Comparison of ENCODE assay signal across 12 cellular contexts in the genomic region with DNA sequence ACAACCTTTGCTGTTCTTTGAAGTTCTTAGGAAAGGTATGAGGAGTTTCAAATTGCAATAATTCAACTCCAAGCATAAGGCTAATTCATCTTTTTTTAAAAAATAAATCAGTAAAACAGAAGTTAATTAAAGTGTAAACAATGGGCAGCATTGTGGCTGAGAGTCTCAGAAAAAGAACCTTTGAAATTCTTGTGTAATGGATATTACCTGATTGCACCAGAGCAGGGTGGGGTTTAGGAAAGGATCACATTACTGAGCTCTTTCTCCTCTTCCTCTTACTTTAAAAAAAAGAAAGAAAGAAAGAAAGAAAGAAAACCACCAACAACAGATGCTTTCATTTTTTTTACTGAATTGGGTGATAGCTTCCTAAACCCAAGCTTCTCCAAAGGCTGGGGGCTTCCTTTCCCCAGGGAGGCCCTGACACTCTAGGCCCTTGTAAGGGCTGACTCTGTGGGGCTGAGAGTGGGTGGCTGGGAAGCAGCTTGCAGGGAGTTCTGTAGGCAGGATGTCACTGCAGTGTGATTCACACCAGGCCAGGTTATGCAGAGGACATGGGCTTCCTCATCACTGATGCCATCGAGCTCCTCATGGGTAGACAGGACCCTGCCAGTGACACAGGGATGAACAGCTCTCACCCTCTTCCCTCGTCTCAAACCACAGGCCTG.
A peak's percentile ranks its signal among the peaks of the same experiment; 100 is the strongest.
DNase-seq lines count a peak whose midpoint lies in the region; ATAC-seq, FAIRE-seq and TF ChIP-seq lines count a peak whose summit lies in the region.
"Had no signal": no experiment of that assay in that cellular context is flagged by ENCODE, and none has a peak within 500 bp of the region (broad histone marks: within the 10 kb centered on the region; RNA-seq: fewer than 3 reads in every experiment).

No MANE protein-coding gene starts in this region.

- H3K27me3 ChIP-seq in smooth muscle cell (ENCODE audit: low read depth) (no peaks in the 10 kb centered on the region), gastrocnemius medialis (no peaks in the 10 kb centered on the region)
- no peaks in the 10 kb centered on the region for H3K27me3 ChIP-seq in CD8-positive, alpha-beta memory T cell (ENCODE audit: insufficient read depth, low read length, poor library complexity, severe bottlenecking)

- no peaks in the 10 kb centered on the region for H3F3A ChIP-seq in smooth muscle cell (ENCODE audit: low read depth)

- H3K9ac ChIP-seq in smooth muscle cell (ENCODE audit: low read depth), result no peak overlapping the region

- no peaks in the 10 kb centered on the region for H3K36me3 Mint-ChIP-seq in CD8-positive, alpha-beta memory T cell

- POLR2A ChIA-PET in CD8-positive, alpha-beta memory T cell (lab: Charles Lee), result interaction anchor here (0.7 kb wide), 1 partner anchor 162 kb away, joined by 3 read pairs; no protein-coding TSS in a partner anchor

- peak; percentile 83 for FAIRE-seq in endometrium (lab: Jason Lieb, UNC)

- TF ChIP-seq CTCF in smooth muscle cell (IDR thresholded peaks at IDR 0.05; ENCODE audit: borderline replicate concordance, insufficient read depth, poor library complexity, severe bottlenecking) (no peak), gastrocnemius medialis (IDR thresholded peaks at IDR 0.05 in 4 of 5, conservative IDR thresholded peaks at IDR 0.05 in 1 of 5) (no peak)

- in situ Hi-C loops in KBM-7 (cut with MboI; ENCODE audit: low pct_unique_long_range_greater_than_20kb, low sequenced_read_pairs), result no loop called here
- in situ Hi-C loops in gastrocnemius medialis (cut with MboI; ENCODE audit: low sequenced_read_pairs in 4 of 4), result no loop called here

- no peak overlapping the region for H3K4me3 Mint-ChIP-seq in CD8-positive, alpha-beta memory T cell

- no peak for TF ChIP-seq POLR2A in gastrocnemius medialis (IDR thresholded peaks at IDR 0.05)

- ATAC-seq in gastrocnemius medialis, result no peak
- ATAC-seq: PC-3 had no signal

- H3K79me2 ChIP-seq in smooth muscle cell (ENCODE audit: low read depth), result no peaks in the 10 kb centered on the region

- H3K4me2 ChIP-seq in smooth muscle cell, result peak overlapping the region; percentile 7

- no peaks in the 10 kb centered on the region for H3K9me3 ChIP-seq in smooth muscle cell (replicated peaks; ENCODE audit: low read depth)
- no peaks in the 10 kb centered on the region for H3K9me3 ChIP-seq in gastrocnemius medialis
- H3K9me3 ChIP-seq in CD8-positive, alpha-beta memory T cell (ENCODE audit: low read length), result no peaks in the 10 kb centered on the region
- H3K9me3 ChIP-seq: lower lobe of right lung had no signal

- H3K27ac ChIP-seq in smooth muscle cell (ENCODE audit: low read depth) (peak overlapping the region; percentile 44), gastrocnemius medialis (no peak overlapping the region)
- H3K27ac ChIP-seq in CD8-positive, alpha-beta memory T cell (ENCODE audit: low read depth, low read length), result no peak overlapping the region
- H3K27ac ChIP-seq: lower lobe of right lung had no signal

- CTCF ChIA-PET in CD8-positive, alpha-beta memory T cell (lab: Charles Lee), result no interaction called here

- H3K4me1 Mint-ChIP-seq in CD8-positive, alpha-beta memory T cell, result peaks cover 14 to 32% (median 19%) of the 10 kb centered on the region in 3 donors

- intact Hi-C loops in gastrocnemius medialis (cut with DNase I; ENCODE audit: low total_unique reads), result no loop called here

- no peaks in the 10 kb centered on the region for H4K20me1 ChIP-seq in smooth muscle cell (ENCODE audit: low read depth)

- WGBS in smooth muscle cell (ENCODE audit: low lambda C conversion rate), result 13% methylated on average over 2 of the region's 2 CpGs

- H3K27me3 Mint-ChIP-seq in CD8-positive, alpha-beta memory T cell, result peaks cover 0 to 1% of the 10 kb centered on the region in 2 donors

- no peaks in the 10 kb centered on the region for H3K9me3 Mint-ChIP-seq in CD8-positive, alpha-beta memory T cell

- H3K27ac Mint-ChIP-seq in CD8-positive, alpha-beta memory T cell, result peak overlapping the region in 1 of 8 donors; percentile 13

- H3K4me3 ChIP-seq in smooth muscle cell (no peak overlapping the region), gastrocnemius medialis (no peak overlapping the region)
- H3K4me3 ChIP-seq in CD8-positive, alpha-beta memory T cell (ENCODE audit: low read length), result no peak overlapping the region
- H3K4me3 ChIP-seq: lower lobe of right lung had no signal

- H3K36me3 ChIP-seq in smooth muscle cell (ENCODE audit: low read depth), result no peaks in the 10 kb centered on the region
- H3K36me3 ChIP-seq in gastrocnemius medialis, result no peaks in the 10 kb centered on the region
- no peaks in the 10 kb centered on the region for H3K36me3 ChIP-seq in CD8-positive, alpha-beta memory T cell (ENCODE audit: insufficient read depth, low read length)
- H3K36me3 ChIP-seq: lower lobe of right lung had no signal

- peak; percentile 19 for DNase-seq in activated CD4-positive, alpha-beta T cell treated with anti-CD3 and anti-CD28 coated beads for 48 hours
- no peak for DNase-seq in activated CD4-positive, alpha-beta T cell treated with anti-CD3 and anti-CD28 coated beads for 1 hour
- DNase-seq in KBM-7, result peak; percentile 13
- no peak for DNase-seq in smooth muscle cell (lab: John Stamatoyannopoulos, UW; ENCODE audit: unreplicated experiment)
- DNase-seq in GM19240 (ENCODE audit: insufficient read length, low spot score), result no peak
- DNase-seq in gastrocnemius medialis, result no peak
- DNase-seq in CD8-positive, alpha-beta memory T cell, result no peak
- DNase-seq: GDM1, lower lobe of right lung, NCI-H146, PC-3 had no signal

- peaks cover 16% of the 10 kb centered on the region for H3K4me1 ChIP-seq in smooth muscle cell (ENCODE audit: low read depth)
- H3K4me1 ChIP-seq in gastrocnemius medialis, result no peaks in the 10 kb centered on the region
- H3K4me1 ChIP-seq in CD8-positive, alpha-beta memory T cell (ENCODE audit: insufficient read depth, low read length), result peaks cover 5% of the 10 kb centered on the region
- H3K4me1 ChIP-seq: lower lobe of right lung had no signal

- no peak overlapping the region for H2AFZ ChIP-seq in smooth muscle cell (ENCODE audit: low read depth)

Comparison
In these comparisons a context has a peak if more than half of its experiments do, and no peak if none do; other contexts are left out.
1. DNase-seq: peak in activated CD4-positive, alpha-beta T cell treated with anti-CD3 and anti-CD28 coated beads for 48 hours (single experiment) and KBM-7 (single experiment); none in activated CD4-positive, alpha-beta T cell treated with anti-CD3 and anti-CD28 coated beads for 1 hour (single experiment), smooth muscle cell (single experiment), GM19240 (single experiment), gastrocnemius medialis (0 of 2) and CD8-positive, alpha-beta memory T cell (0 of 5).